9 cellular contexts compared by ENCODE assay signal in the genomic region with DNA sequence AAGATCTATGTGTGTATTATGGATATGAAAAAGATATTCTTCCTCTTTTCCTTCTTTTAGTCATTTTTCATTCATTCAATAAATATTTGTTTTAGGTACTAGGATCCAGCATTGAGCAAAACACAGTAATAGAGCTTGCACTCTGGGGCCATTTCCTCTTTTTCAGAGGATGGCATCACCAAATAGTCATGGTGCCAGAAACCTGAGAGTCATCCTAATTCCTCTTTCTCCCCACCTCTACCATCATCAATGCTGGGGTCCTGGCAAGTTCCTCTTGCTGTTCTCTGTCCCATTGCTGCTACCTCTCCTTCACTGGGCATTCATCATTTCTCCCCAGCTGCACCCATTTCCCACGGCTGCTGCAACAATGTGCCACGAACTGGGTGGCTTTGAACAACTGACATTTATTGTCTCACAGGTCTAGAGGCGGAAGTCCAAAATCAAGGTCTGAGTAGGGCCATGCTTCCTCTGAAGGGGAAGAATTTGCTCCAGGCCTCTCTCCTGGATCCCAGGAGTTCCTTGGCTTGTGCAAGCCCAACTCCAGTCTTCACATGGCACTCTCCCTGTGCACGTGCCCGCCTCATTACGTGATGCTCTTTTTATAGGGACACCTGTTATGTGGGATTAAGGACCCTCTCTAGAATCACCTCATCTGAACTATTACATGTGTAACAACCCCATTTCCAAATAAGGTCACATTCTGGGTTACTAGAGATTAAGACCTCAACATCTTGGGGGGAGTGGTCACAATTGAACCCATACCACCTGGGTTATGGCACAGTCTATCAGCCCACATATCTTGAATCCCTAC.
DNase-seq lines count a peak whose midpoint lies in the region; ATAC-seq and TF ChIP-seq lines count a peak whose summit lies in the region.
"Had no signal": no experiment of that assay in that cellular context is flagged by ENCODE, and none has a peak within 500 bp of the region (broad histone marks: within the 10 kb centered on the region; RNA-seq: fewer than 3 reads in every experiment).

No MANE protein-coding gene starts in this region.

- DNase-seq in RPMI8226: peak; percentile 69
- no peak for DNase-seq in stimulated activated CD4-positive, alpha-beta T cell treated with anti-CD3 and anti-CD28 coated beads, Interleukin-4, amount 100 ng/mL, for 24 hours
- DNase-seq in T1000 (lab: John Stamatoyannopoulos, UW): no peak
- DNase-seq in central memory CD4-positive, alpha-beta T cell: no peak
- no peak for DNase-seq in GM13977 (ENCODE audit: low spot score)
- DNase-seq: NCI-H526 had no signal

- no peak for TF ChIP-seq CTCF in GM13977 (IDR thresholded peaks at IDR 0.05; ENCODE audit: extremely low read depth, insufficient read depth, missing control alignments)

- no peaks in the 10 kb centered on the region for H3K9me3 ChIP-seq in muscle layer of duodenum (ENCODE audit: control insufficient read depth in 1 of 2, low read length in 2 of 2)

- peaks cover 0 to 8% of the 10 kb centered on the region in 2 donors for H3K4me1 ChIP-seq in muscle layer of duodenum (ENCODE audit: control insufficient read depth in 1 of 2, insufficient read depth in 2 of 2, low read length in 2 of 2)

- peak; percentile 82 for ATAC-seq in GM18498 (IDR thresholded peaks at IDR 0.05; ENCODE audit: unreplicated experiment)
- peak; percentile 65 for ATAC-seq in HG02678 (IDR thresholded peaks at IDR 0.05; ENCODE audit: unreplicated experiment)

- H3K36me3 ChIP-seq in muscle layer of duodenum (ENCODE audit: control insufficient read depth in 1 of 2, insufficient read depth in 2 of 2, low read length in 2 of 2): no peaks in the 10 kb centered on the region

- no peaks in the 10 kb centered on the region for H3K27me3 ChIP-seq in muscle layer of duodenum (ENCODE audit: low read depth, low read length)

- no peak overlapping the region for H3K4me3 ChIP-seq in muscle layer of duodenum (ENCODE audit: low read depth in 1 of 2, low read length in 2 of 2)

- peak overlapping the region; percentile 78 for H3K27ac ChIP-seq in muscle layer of duodenum (ENCODE audit: low read length)

- in situ Hi-C loops in GM13977 (cut with MboI; ENCODE audit: low pct_unique_long_range_greater_than_20kb, low sequenced_read_pairs, unreplicated experiment): no loop called here
